Comparison of ENCODE assay signal across 13 cellular contexts in the genomic region with DNA sequence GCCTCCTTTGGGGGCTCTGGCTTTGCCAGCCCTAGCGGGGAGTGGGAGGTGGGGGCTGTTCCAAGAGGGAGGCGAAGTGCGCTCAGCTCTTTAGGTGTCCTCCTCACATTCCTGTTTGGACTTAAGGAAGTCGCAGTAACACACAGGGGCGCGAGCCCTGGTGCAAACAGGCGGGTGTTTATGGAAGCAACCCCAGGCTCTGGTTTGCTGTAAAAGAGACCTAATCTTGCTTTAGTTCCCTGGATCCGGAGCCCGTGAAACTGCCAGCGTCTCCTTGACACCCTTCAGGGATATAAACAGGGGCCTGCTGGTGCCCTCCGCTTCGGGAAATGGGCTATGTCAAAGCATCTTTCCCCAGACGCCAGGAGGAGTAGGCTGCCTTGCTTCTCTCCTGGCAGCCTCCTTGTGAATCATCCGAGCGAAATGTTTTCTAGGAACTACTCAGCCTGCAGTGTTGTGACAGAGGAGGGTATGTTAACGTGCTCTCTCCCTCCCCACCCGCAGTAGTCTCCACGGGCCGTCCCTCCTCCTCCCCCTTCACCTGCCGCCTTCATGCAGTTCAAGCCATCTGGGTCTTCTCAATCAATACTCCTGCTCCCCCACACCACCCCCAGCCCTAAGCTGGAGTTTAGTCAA.
DNase-seq lines count a peak whose midpoint lies in the region; ATAC-seq, FAIRE-seq and TF ChIP-seq lines count a peak whose summit lies in the region.
"Had no signal": no experiment of that assay in that cellular context is flagged by ENCODE, and none has a peak within 500 bp of the region (broad histone marks: within the 10 kb centered on the region; RNA-seq: fewer than 3 reads in every experiment).

No MANE protein-coding gene starts in this region.

- peak overlapping the region in 1 of 5 experiments; percentile 19 for H3K4me3 Mint-ChIP-seq in brain
- H3K4me3 Mint-ChIP-seq in natural killer cell treated with Interleukin-12 subunit alpha and Interleukin-12 subunit beta and Interleukin-15 and Interleukin-18, amount 100 ng/mL, for 72 hours, result no peak overlapping the region
- H3K4me3 Mint-ChIP-seq: activated T-helper 1 cell treated with anti-CD3 and anti-CD28 coated beads, Interleukin-12 subunit alpha, Interleukin-12 subunit beta, Interleukin-2, Interleukin-4 antibody, amounts not matched to agents 30 ng/mL and 10 ng/mL and 1 ng/mL, durations not matched to agents 14 hours and 24 hours and 36 hours; IgD-negative memory B cell; natural killer cell had no signal

- FAIRE-seq in kidney (lab: Jason Lieb, UNC) (no peak), D721Med (lab: Jason Lieb, UNC) (no peak)

- intact Hi-C loops in kidney (cut with DNase I) (no loop called here), thyroid gland (cut with DNase I) (no loop called here)

- H3K4me1 Mint-ChIP-seq in brain, result peaks cover 24% of the 10 kb centered on the region
- no peaks in the 10 kb centered on the region for H3K4me1 Mint-ChIP-seq in natural killer cell treated with Interleukin-12 subunit alpha and Interleukin-12 subunit beta and Interleukin-15 and Interleukin-18, amount 100 ng/mL, for 72 hours (ENCODE audit: low read depth in 2 of 2)
- H3K4me1 Mint-ChIP-seq: natural killer cell had no signal

- no peaks in the 10 kb centered on the region for H3K36me3 Mint-ChIP-seq in brain
- H3K36me3 Mint-ChIP-seq in natural killer cell treated with Interleukin-12 subunit alpha and Interleukin-12 subunit beta and Interleukin-15 and Interleukin-18, amount 100 ng/mL, for 72 hours, result no peaks in the 10 kb centered on the region
- H3K36me3 Mint-ChIP-seq: IgD-negative memory B cell, natural killer cell had no signal

- peaks cover 16% of the 10 kb centered on the region for H3K4me1 ChIP-seq in HUES48 (ENCODE audit: control insufficient read depth, insufficient read depth, low read length)
- no peaks in the 10 kb centered on the region for H3K4me1 ChIP-seq in kidney (ENCODE audit: control insufficient read depth in 1 of 2, insufficient read depth in 1 of 2, low read depth in 1 of 2, low read length in 2 of 2)
- H3K4me1 ChIP-seq in thyroid gland, result no peaks in the 10 kb centered on the region

- H3K36me3 ChIP-seq in HUES48 (ENCODE audit: control insufficient read depth, insufficient read depth, low read length) (no peaks in the 10 kb centered on the region), kidney (ENCODE audit: control insufficient read depth in 1 of 2, insufficient read depth in 2 of 2, low read length in 2 of 2) (no peaks in the 10 kb centered on the region), thyroid gland (no peaks in the 10 kb centered on the region)

- TF ChIP-seq POLR2A in thyroid gland (IDR thresholded peaks at IDR 0.05), result no peak

- ATAC-seq in natural killer cell treated with Interleukin-12 subunit alpha and Interleukin-12 subunit beta and Interleukin-15 and Interleukin-18, amount 100 ng/mL, for 72 hours, result no peak
- ATAC-seq in HG03108 (IDR thresholded peaks at IDR 0.05; ENCODE audit: unreplicated experiment), result no peak
- ATAC-seq: natural killer cell had no signal

- H3K9me3 ChIP-seq in HUES48 (ENCODE audit: control insufficient read depth, insufficient read depth, low read length) (no peaks in the 10 kb centered on the region), kidney (ENCODE audit: control insufficient read depth in 1 of 2, low read length in 2 of 2) (no peaks in the 10 kb centered on the region), thyroid gland (no peaks in the 10 kb centered on the region)

- H3K27ac ChIP-seq in HUES48 (ENCODE audit: low read depth, low read length) (no peak overlapping the region), kidney (ENCODE audit: low read depth in 2 of 2, low read length in 2 of 2) (no peak overlapping the region), thyroid gland (no peak overlapping the region)

- H3K4me3 ChIP-seq in HUES48 (ENCODE audit: low read depth, low read length), result peak overlapping the region; percentile 38
- no peak overlapping the region for H3K4me3 ChIP-seq in kidney (ENCODE audit: low read length in 2 of 2)
- no peak overlapping the region for H3K4me3 ChIP-seq in thyroid gland (replicated peaks in 1 of 3)

- TF ChIP-seq CTCF in brain (conservative IDR thresholded peaks at IDR 0.05), result no peak
- TF ChIP-seq CTCF in kidney (IDR thresholded peaks at IDR 0.05; ENCODE audit: borderline replicate concordance, extremely low read depth, insufficient read depth), result no peak
- TF ChIP-seq CTCF in thyroid gland (IDR thresholded peaks at IDR 0.05), result no peak
- no peak for TF ChIP-seq CTCF in D721Med (IDR thresholded peaks at IDR 0.05; ENCODE audit: insufficient read depth, missing control alignments)

- H3K9me3 Mint-ChIP-seq in brain, result no peaks in the 10 kb centered on the region
- H3K9me3 Mint-ChIP-seq in natural killer cell treated with Interleukin-12 subunit alpha and Interleukin-12 subunit beta and Interleukin-15 and Interleukin-18, amount 100 ng/mL, for 72 hours, result no peaks in the 10 kb centered on the region
- H3K9me3 Mint-ChIP-seq: activated T-helper 1 cell treated with anti-CD3 and anti-CD28 coated beads, Interleukin-12 subunit alpha, Interleukin-12 subunit beta, Interleukin-2, Interleukin-4 antibody, amounts not matched to agents 30 ng/mL and 10 ng/mL and 1 ng/mL, durations not matched to agents 14 hours and 24 hours and 36 hours; natural killer cell had no signal

- H3K27me3 Mint-ChIP-seq in brain, result peaks cover 5% of the 10 kb centered on the region
- H3K27me3 Mint-ChIP-seq in natural killer cell treated with Interleukin-12 subunit alpha and Interleukin-12 subunit beta and Interleukin-15 and Interleukin-18, amount 100 ng/mL, for 72 hours, result peaks cover 30 to 43% of the 10 kb centered on the region in 2 donors

- peaks cover 39% of the 10 kb centered on the region for H3K27me3 ChIP-seq in HUES48 (ENCODE audit: control insufficient read depth, insufficient read depth, low read length)
- H3K27me3 ChIP-seq in thyroid gland, result no peaks in the 10 kb centered on the region

- 11 to 12% methylated on average over 17 of the region's 20 CpGs for WGBS in thyroid gland, 2 donors

- H3K27ac Mint-ChIP-seq in brain, result peak overlapping the region in 3 of 5 experiments; percentile 38 to 73 (median 50)
- H3K27ac Mint-ChIP-seq in natural killer cell treated with Interleukin-12 subunit alpha and Interleukin-12 subunit beta and Interleukin-15 and Interleukin-18, amount 100 ng/mL, for 72 hours, result no peak overlapping the region
- H3K27ac Mint-ChIP-seq: activated T-helper 1 cell treated with anti-CD3 and anti-CD28 coated beads, Interleukin-12 subunit alpha, Interleukin-12 subunit beta, Interleukin-2, Interleukin-4 antibody, amounts not matched to agents 30 ng/mL and 10 ng/mL and 1 ng/mL, durations not matched to agents 14 hours and 24 hours and 36 hours; IgD-negative memory B cell; natural killer cell had no signal

- DNase-seq in kidney (peak; percentile 48), thyroid gland (peak; percentile 12 to 25), D721Med (ENCODE audit: insufficient read length, low spot score) (no peak)
- DNase-seq in natural killer cell treated with Interleukin-12 subunit alpha and Interleukin-12 subunit beta and Interleukin-15 and Interleukin-18, amount 100 ng/mL, for 72 hours (ENCODE audit: low spot score), result no peak
- DNase-seq: activated CD4-positive, CD25-positive, alpha-beta regulatory T cell; DND-41; natural killer cell; stimulated activated CD4-positive, alpha-beta T cell treated with anti-CD3 and anti-CD28 coated beads, Interleukin-4, amount 100 ng/mL, for 1 hour had no signal

- H3K9ac ChIP-seq in HUES48 (ENCODE audit: low read depth, low read length), result no peak overlapping the region
- H3K9ac ChIP-seq in kidney (ENCODE audit: low read length in 2 of 2), result no peak overlapping the region

Comparison
In these comparisons a context has a peak if more than half of its experiments do, and no peak if none do; other contexts are left out.
1. H3K27ac Mint-ChIP-seq: peak in brain (3 of 5); none in natural killer cell treated with Interleukin-12 subunit alpha and Interleukin-12 subunit beta and Interleukin-15 and Interleukin-18, amount 100 ng/mL, for 72 hours (0 of 2).
2. DNase-seq: peak in kidney (single experiment) and thyroid gland (2 of 2); none in D721Med (single experiment) and natural killer cell treated with Interleukin-12 subunit alpha and Interleukin-12 subunit beta and Interleukin-15 and Interleukin-18, amount 100 ng/mL, for 72 hours (single experiment).